Comparison of ENCODE assay signal across 8 cellular contexts in genomic region chr12:123150804-123151678, GRCh38. TPM values are rescaled to one million over a fixed set of nuclear protein-coding genes. Genes with fewer than 3 reads are reported as not detected.
DNase-seq lines count a peak whose midpoint lies in the region; ATAC-seq and TF ChIP-seq lines count a peak whose summit lies in the region.

Gene PITPNM2 (minus strand): TSS chr12:123151090. CDS start chr12:123034590, 116,500 bp downstream.

- peaks cover 19% of the 10 kb centered on the region for H3K36me3 Mint-ChIP-seq in activated T-helper 1 cell treated with anti-CD3 and anti-CD28 coated beads, Interleukin-12 subunit alpha, Interleukin-12 subunit beta, Interleukin-2, Interleukin-4 antibody, amounts not matched to agents 30 ng/mL and 10 ng/mL and 1 ng/mL, durations not matched to agents 14 hours and 24 hours and 36 hours (ENCODE audit: low read depth)
- no peaks in the 10 kb centered on the region for H3K36me3 Mint-ChIP-seq in natural killer cell

- peak within 1 kb of the TSS; percentile 89 for H3K4me3 Mint-ChIP-seq in activated T-helper 1 cell treated with anti-CD3 and anti-CD28 coated beads, Interleukin-12 subunit alpha, Interleukin-12 subunit beta, Interleukin-2, Interleukin-4 antibody, amounts not matched to agents 30 ng/mL and 10 ng/mL and 1 ng/mL, durations not matched to agents 14 hours and 24 hours and 36 hours
- H3K4me3 Mint-ChIP-seq in natural killer cell, result peak within 1 kb of the TSS; percentile 86

- no peak for TF ChIP-seq CTCF in fibroblast of mammary gland (conservative IDR thresholded peaks at IDR 0.05; ENCODE audit: control insufficient read depth, insufficient read depth, low read depth, low read length)
- TF ChIP-seq CTCF in natural killer cell (IDR thresholded peaks at IDR 0.05), result no peak

- H3K27ac Mint-ChIP-seq in activated T-helper 1 cell treated with anti-CD3 and anti-CD28 coated beads, Interleukin-12 subunit alpha, Interleukin-12 subunit beta, Interleukin-2, Interleukin-4 antibody, amounts not matched to agents 30 ng/mL and 10 ng/mL and 1 ng/mL, durations not matched to agents 14 hours and 24 hours and 36 hours, result peak within 1 kb of the TSS; percentile 90
- H3K27ac Mint-ChIP-seq in natural killer cell, result peak within 1 kb of the TSS; percentile 65 to 71

- H3K27me3 Mint-ChIP-seq in activated T-helper 1 cell treated with anti-CD3 and anti-CD28 coated beads, Interleukin-12 subunit alpha, Interleukin-12 subunit beta, Interleukin-2, Interleukin-4 antibody, amounts not matched to agents 30 ng/mL and 10 ng/mL and 1 ng/mL, durations not matched to agents 14 hours and 24 hours and 36 hours (ENCODE audit: insufficient read depth), result peaks cover 16% of the 10 kb centered on the region
- no peaks in the 10 kb centered on the region for H3K27me3 Mint-ChIP-seq in natural killer cell (ENCODE audit: low read depth in 2 of 2)

- intact Hi-C loops in activated T-helper 1 cell treated with anti-CD3 and anti-CD28 coated beads, Interleukin-12 subunit alpha, Interleukin-12 subunit beta, Interleukin-2, Interleukin-4 antibody, amounts not matched to agents 30 ng/mL and 10 ng/mL and 1 ng/mL, durations not matched to agents 14 hours and 24 hours and 36 hours (cut with micrococcal nuclease), result loop anchor here (1.0 to 10.0 kb wide), 6 partner anchors 44 to 286 kb away; partner anchors contain the start of gene OGFOD2
- intact Hi-C loops in natural killer cell (cut with micrococcal nuclease), result loop anchor here (5.0 to 10.0 kb wide), 2 partner anchors 84 to 169 kb away; partner anchors contain the start of genes ARL6IP4, MPHOSPH9 and MTRFR

- no peaks in the 10 kb centered on the region for H3K9me3 Mint-ChIP-seq in activated T-helper 1 cell treated with anti-CD3 and anti-CD28 coated beads, Interleukin-12 subunit alpha, Interleukin-12 subunit beta, Interleukin-2, Interleukin-4 antibody, amounts not matched to agents 30 ng/mL and 10 ng/mL and 1 ng/mL, durations not matched to agents 14 hours and 24 hours and 36 hours
- H3K9me3 Mint-ChIP-seq in natural killer cell, result no peaks in the 10 kb centered on the region

- peak; percentile 25 for DNase-seq in NCI-H1436 (lab: John Stamatoyannopoulos, UW)
- no peak for DNase-seq in NCI-H1436 treated with DMSO at 0.1 percent for 48 hours (lab: John Stamatoyannopoulos, UW)
- peak; percentile 56 for DNase-seq in activated T-helper 1 cell treated with anti-CD3 and anti-CD28 coated beads, Interleukin-12 subunit alpha, Interleukin-12 subunit beta, Interleukin-2, Interleukin-4 antibody, amounts not matched to agents 30 ng/mL and 10 ng/mL and 1 ng/mL, durations not matched to agents 14 hours and 24 hours and 36 hours (ENCODE audit: low spot score)
- DNase-seq in fibroblast of mammary gland (ENCODE audit: low read depth), result peak; percentile 35
- DNase-seq in natural killer cell, result peak; percentile 58

- peak within 1 kb of the TSS; percentile 61 for H3K27ac ChIP-seq in temporal lobe (ENCODE audit: low read depth, low read length)

- ATAC-seq in HG03175 (IDR thresholded peaks at IDR 0.05; ENCODE audit: unreplicated experiment), result peak; percentile 70
- ATAC-seq in natural killer cell, result peak; percentile 89 to 90 (median 90)

- H3K4me1 Mint-ChIP-seq in activated T-helper 1 cell treated with anti-CD3 and anti-CD28 coated beads, Interleukin-12 subunit alpha, Interleukin-12 subunit beta, Interleukin-2, Interleukin-4 antibody, amounts not matched to agents 30 ng/mL and 10 ng/mL and 1 ng/mL, durations not matched to agents 14 hours and 24 hours and 36 hours (ENCODE audit: low read depth), result peaks cover 41% of the 10 kb centered on the region
- peaks cover 36 to 39% of the 10 kb centered on the region in 2 donors for H3K4me1 Mint-ChIP-seq in natural killer cell

- H3K4me3 ChIP-seq in fibroblast of mammary gland (ENCODE audit: control insufficient read depth, low read depth, low read length), result peak within 1 kb of the TSS; percentile 53

TF ChIP-seq in PFSK-1, 5 proteins besides CTCF, POLR2A, EP300 and RAD21:
- no peak for TF ChIP-seq FOXP2 (optimal IDR thresholded peaks at IDR 0.05; ENCODE audit: borderline replicate concordance, extremely low read depth, extremely low read length, insufficient read depth)
- peak; percentile 17; the same call in 1 of the 2 replicates for TF ChIP-seq POLR2AphosphoS5 (IDR thresholded peaks at IDR 0.05; ENCODE audit: low read depth, low read length)
TF ChIP-seq in PFSK-1: peak in this region for 1.

RNA-seq across cellular contexts. Expression of gene PITPNM2, which starts in this region (rescaled TPM):
- polyA plus RNA-seq in PFSK-1 (2012; ENCODE audit: insufficient read length, low read depth), result 11.5 TPM
- total RNA-seq in activated T-helper 1 cell treated with anti-CD3 and anti-CD28 coated beads, Interleukin-12 subunit alpha, Interleukin-12 subunit beta, Interleukin-2, Interleukin-4 antibody, amounts not matched to agents 30 ng/mL and 10 ng/mL and 1 ng/mL, durations not matched to agents 14 hours and 24 hours and 36 hours, result 22.3 and 25.5 TPM in 2 replicates
- total RNA-seq in natural killer cell, result 10 to 100 TPM; 38.9 to 94.6 (median 42.5) TPM
- total RNA-seq in temporal lobe, result 8.4 TPM
